8 cellular contexts compared by ENCODE assay signal in the genomic region with DNA sequence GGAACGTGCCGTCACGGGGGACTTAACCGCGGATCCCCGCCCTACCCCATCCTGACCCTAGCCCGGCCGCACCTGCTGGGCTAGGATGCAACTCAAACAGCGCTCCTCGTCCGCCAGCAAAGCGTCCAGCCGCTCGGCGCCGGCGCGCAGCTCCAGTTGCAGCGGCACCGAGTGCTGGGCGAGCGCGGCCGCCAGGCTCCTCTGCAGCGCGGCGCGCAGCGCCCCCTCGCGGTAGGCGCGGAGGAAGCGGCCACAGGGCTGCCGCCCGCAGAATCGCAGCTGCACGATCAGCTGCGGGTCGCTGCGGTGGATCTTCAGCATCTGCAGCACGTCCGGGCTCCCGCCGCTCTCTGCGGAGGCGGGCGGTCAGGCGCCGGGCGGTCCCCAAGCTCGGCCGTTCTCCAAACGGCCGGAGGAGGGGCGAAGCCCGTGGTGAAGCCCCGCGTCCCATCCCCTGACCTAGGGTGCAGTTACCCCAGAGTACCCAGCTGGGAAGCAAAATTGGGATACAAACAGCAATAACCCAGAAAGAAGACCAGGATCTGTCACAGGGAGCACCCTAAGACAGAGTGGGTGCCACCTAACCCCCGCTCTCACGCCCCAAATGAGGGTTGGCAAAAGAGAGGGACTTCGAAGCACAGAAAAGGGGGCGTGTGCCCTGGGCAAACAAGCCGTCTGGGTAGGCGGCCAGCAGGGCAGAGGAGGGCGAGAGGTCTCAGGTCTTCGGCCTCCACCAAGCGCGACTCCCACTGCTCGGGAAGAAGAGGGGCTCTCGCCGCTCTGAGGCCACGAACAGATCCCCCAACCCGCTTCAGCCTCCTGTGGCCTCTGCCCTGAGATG. TPM values are rescaled to one million over a fixed set of nuclear protein-coding genes. Genes with fewer than 3 reads are reported as not detected.
DNase-seq lines count a peak whose midpoint lies in the region; TF ChIP-seq lines count a peak whose summit lies in the region.

No MANE protein-coding gene starts in this region.

- intact Hi-C loops in breast epithelium (cut with DNase I; ENCODE audit: low total_unique reads), result no loop called here

- no peaks in the 10 kb centered on the region for H3K9me3 ChIP-seq in breast epithelium

- H3K36me3 ChIP-seq in breast epithelium, result no peaks in the 10 kb centered on the region

- TF ChIP-seq CTCF in WI38 (IDR thresholded peaks at IDR 0.05; ENCODE audit: low read depth, low read length), result peak; percentile 77
- TF ChIP-seq CTCF in breast epithelium (IDR thresholded peaks at IDR 0.05), result peak; percentile 63 to 99 (median 90)

- H3K4me1 ChIP-seq in breast epithelium, result peaks cover 0 to 4% of the 10 kb centered on the region in 2 donors

- no peak for TF ChIP-seq POLR2A in breast epithelium (IDR thresholded peaks at IDR 0.05)

- DNase-seq in NCI-H2029 (lab: John Stamatoyannopoulos, UW) (peak; percentile 36), NCI-H2029 treated with DMSO at 0.1 percent for 48 hours (lab: John Stamatoyannopoulos, UW) (no peak), NCI-H1694 treated with DMSO at 0.1 percent for 48 hours (lab: John Stamatoyannopoulos, UW) (peak; percentile 36), breast epithelium (ENCODE audit: low spot score in 2 of 2) (peak in 1 of 2 donors; percentile 67), inferior parietal cortex (ENCODE audit: extremely low spot score) (peak; percentile 79), amniotic stem cell (lab: John Stamatoyannopoulos, UW) (no peak)
- peak; percentile 67 to 75 for DNase-seq in stimulated activated CD4-positive, alpha-beta T cell treated with anti-CD3 and anti-CD28 coated beads, Interleukin-15, amount 100 ng/mL, for 1 hour (ENCODE audit: low read depth in 1 of 2, low spot score in 1 of 2)

- H3K4me3 ChIP-seq in WI38 (ENCODE audit: low read depth, low read length), result no peak overlapping the region
- peak overlapping the region in 2 of 3 donors; percentile 15 to 57 for H3K4me3 ChIP-seq in breast epithelium

- no peaks in the 10 kb centered on the region for H3K27me3 ChIP-seq in breast epithelium

- no peak overlapping the region for H3K27ac ChIP-seq in breast epithelium

RNA-seq across cellular contexts. Expression of gene TRADD, which starts 4.2 kb away (rescaled TPM):
- total RNA-seq in breast epithelium, result 10 to 100 TPM; 35.1 to 42.6 (median 36.4) TPM

RNA-seq across cellular contexts. Expression of gene FBXL8, which starts 4.2 kb away (rescaled TPM):
- 10 to 100 TPM; 19.5 to 60.0 (median 40.1) TPM for total RNA-seq in breast epithelium

RNA-seq across cellular contexts. Expression of gene B3GNT9, which starts 4.7 kb away (rescaled TPM):
- total RNA-seq in breast epithelium, result 10 to 100 TPM in 2 of 3 donors, 1 to 10 TPM in 1; 7.8 to 13.3 (median 11.1) TPM

RNA-seq across cellular contexts. Expression of gene HSF4, which starts 9.0 kb away (rescaled TPM):
- 100 to 1,000 TPM in 1 of 3 donors, 10 to 100 TPM in 2; 46.9 to 113 (median 62.5) TPM for total RNA-seq in breast epithelium

RNA-seq across cellular contexts. Expression of gene NOL3, which starts 14.8 kb away (rescaled TPM):
- total RNA-seq in breast epithelium, result 10 to 100 TPM; 39.7 to 87.7 (median 45.9) TPM

Comparison
In these comparisons a context has a peak if more than half of its experiments do, and no peak if none do; other contexts are left out.
1. DNase-seq: peak in NCI-H2029 (single experiment), NCI-H1694 treated with DMSO at 0.1 percent for 48 hours (single experiment), inferior parietal cortex (single experiment) and stimulated activated CD4-positive, alpha-beta T cell treated with anti-CD3 and anti-CD28 coated beads, Interleukin-15, amount 100 ng/mL, for 1 hour (2 of 2); none in NCI-H2029 treated with DMSO at 0.1 percent for 48 hours (single experiment) and amniotic stem cell (single experiment).